Comparison of ENCODE assay signal across 1 cellular context in genomic region chr20:62155428-62156253, GRCh38.
TF ChIP-seq lines count a peak whose summit lies in the region.

No MANE protein-coding gene starts in this region.

TF ChIP-seq in HepG2, 621 proteins besides CTCF, POLR2A, EP300 and RAD21 (continued from another document and continues in another):
- TF ChIP-seq ZNF235 (CRISPR knock-in tag; IDR thresholded peaks at IDR 0.05; ENCODE audit: borderline replicate concordance) (0 out of 2 replicates have a peak, but pooled peaks have one; percentile 55), ATAD3A (CRISPR knock-in tag; IDR thresholded peaks at IDR 0.05) (no peak), CCDC6 (CRISPR knock-in tag; IDR thresholded peaks at IDR 0.05) (no peak), ZNF598 (CRISPR knock-in tag; IDR thresholded peaks at IDR 0.05; ENCODE audit: borderline replicate concordance) (peak; percentile 65; the same call in 1 of the 2 replicates), ARHGAP35 (CRISPR knock-in tag; IDR thresholded peaks at IDR 0.05; ENCODE audit: borderline replicate concordance) (0 out of 2 replicates have a peak, but pooled peaks have one; percentile 10), SIN3A (IDR thresholded peaks at IDR 0.05; ENCODE audit: borderline replicate concordance, low read depth, low read length) (no peak), SRSF1 (optimal IDR thresholded peaks at IDR 0.05; ENCODE audit: low read depth, low read length) (peak; percentile 66), NFYB (CRISPR knock-in tag; IDR thresholded peaks at IDR 0.05) (peak; percentile 45), TRIM22 (IDR thresholded peaks at IDR 0.05) (no peak), HNF4G (IDR thresholded peaks at IDR 0.05; ENCODE audit: borderline replicate concordance, low read depth, low read length) (peak; percentile 96), HNF4G (CRISPR knock-in tag; IDR thresholded peaks at IDR 0.05; ENCODE audit: borderline replicate concordance, low read depth) (peak; percentile 87), NFATC3 (CRISPR knock-in tag; IDR thresholded peaks at IDR 0.05) (no peak), SP140L (CRISPR knock-in tag; IDR thresholded peaks at IDR 0.05; ENCODE audit: borderline replicate concordance) (no peak), FLYWCH1 (CRISPR knock-in tag; IDR thresholded peaks at IDR 0.05) (no peak), ZNF552 (CRISPR knock-in tag; IDR thresholded peaks at IDR 0.05; ENCODE audit: borderline replicate concordance) (no peak), ZNF225 (CRISPR knock-in tag; IDR thresholded peaks at IDR 0.05) (peak; percentile 62; the same call in 1 of the 2 replicates), SYNCRIP (IDR thresholded peaks at IDR 0.05; ENCODE audit: insufficient read depth, low read depth, low read length) (no peak), ZNF713 (CRISPR knock-in tag; IDR thresholded peaks at IDR 0.05) (no peak), SMC3 (IDR thresholded peaks at IDR 0.05; ENCODE audit: low read length) (no peak), THAP7 (CRISPR knock-in tag; IDR thresholded peaks at IDR 0.05) (no peak), ZNF703 (CRISPR knock-in tag; IDR thresholded peaks at IDR 0.05; ENCODE audit: borderline replicate concordance) (no peak), MEIS1 (CRISPR knock-in tag; IDR thresholded peaks at IDR 0.05; ENCODE audit: borderline replicate concordance) (no peak; the same call in 1 of the 2 replicates), ZNF33B (CRISPR knock-in tag; IDR thresholded peaks at IDR 0.05) (no peak), ZNF816 (CRISPR knock-in tag; IDR thresholded peaks at IDR 0.05; ENCODE audit: borderline replicate concordance) (no peak), SPEN (CRISPR knock-in tag; IDR thresholded peaks at IDR 0.05; ENCODE audit: low read depth) (no peak; the same call in 1 of the 2 replicates), ZNF160 (CRISPR knock-in tag; IDR thresholded peaks at IDR 0.05) (0 out of 2 replicates have a peak, but pooled peaks have one; percentile 30), ZNF441 (CRISPR knock-in tag; IDR thresholded peaks at IDR 0.05; ENCODE audit: borderline replicate concordance) (no peak), HES4 (CRISPR knock-in tag; IDR thresholded peaks at IDR 0.05; ENCODE audit: borderline replicate concordance) (0 out of 2 replicates have a peak, but pooled peaks have one; percentile 41), ZNF414 (CRISPR knock-in tag; IDR thresholded peaks at IDR 0.05) (no peak), PBX3 (CRISPR knock-in tag; IDR thresholded peaks at IDR 0.05; ENCODE audit: borderline replicate concordance) (no peak), ZBTB8A (CRISPR knock-in tag; IDR thresholded peaks at IDR 0.05; ENCODE audit: borderline replicate concordance, low read depth) (no peak), KDM1A (CRISPR knock-in tag; IDR thresholded peaks at IDR 0.05) (0 out of 2 replicates have a peak, but pooled peaks have one; percentile 54), ZNF333 (CRISPR knock-in tag; IDR thresholded peaks at IDR 0.05; ENCODE audit: borderline replicate concordance) (peak; percentile 81; the same call in 1 of the 2 replicates), ATF7 (IDR thresholded peaks at IDR 0.05) (no peak), ATF7 (CRISPR knock-in tag; IDR thresholded peaks at IDR 0.05) (no peak), PAXIP1 (CRISPR knock-in tag; conservative IDR thresholded peaks at IDR 0.05) (peak; percentile 88), ZNF431 (CRISPR knock-in tag; IDR thresholded peaks at IDR 0.05; ENCODE audit: borderline replicate concordance, low read depth) (no peak), ZNF501 (CRISPR knock-in tag; IDR thresholded peaks at IDR 0.05) (0 out of 2 replicates have a peak, but pooled peaks have one; percentile 33), BRCA1 (CRISPR knock-in tag; IDR thresholded peaks at IDR 0.05) (no peak), ZNF605 (CRISPR knock-in tag; IDR thresholded peaks at IDR 0.05) (peak; percentile 80), NFRKB (IDR thresholded peaks at IDR 0.05) (no peak), SOX13 (IDR thresholded peaks at IDR 0.05) (peak; percentile 71; the same call in 1 of the 2 replicates), SOX13 (CRISPR knock-in tag; conservative IDR thresholded peaks at IDR 0.05 in 1 of 2, IDR thresholded peaks at IDR 0.05 in 1 of 2) (peak in 1 of 2 experiments; percentile 83; a peak in 2 of 4 replicates), RXRA (CRISPR knock-in tag; IDR thresholded peaks at IDR 0.05) (0 out of 2 replicates have a peak, but pooled peaks have one; percentile 62), PHF8 (CRISPR knock-in tag; IDR thresholded peaks at IDR 0.05) (0 out of 2 replicates have a peak, but pooled peaks have one; percentile 14)
- TF ChIP-seq, protein P1, sequence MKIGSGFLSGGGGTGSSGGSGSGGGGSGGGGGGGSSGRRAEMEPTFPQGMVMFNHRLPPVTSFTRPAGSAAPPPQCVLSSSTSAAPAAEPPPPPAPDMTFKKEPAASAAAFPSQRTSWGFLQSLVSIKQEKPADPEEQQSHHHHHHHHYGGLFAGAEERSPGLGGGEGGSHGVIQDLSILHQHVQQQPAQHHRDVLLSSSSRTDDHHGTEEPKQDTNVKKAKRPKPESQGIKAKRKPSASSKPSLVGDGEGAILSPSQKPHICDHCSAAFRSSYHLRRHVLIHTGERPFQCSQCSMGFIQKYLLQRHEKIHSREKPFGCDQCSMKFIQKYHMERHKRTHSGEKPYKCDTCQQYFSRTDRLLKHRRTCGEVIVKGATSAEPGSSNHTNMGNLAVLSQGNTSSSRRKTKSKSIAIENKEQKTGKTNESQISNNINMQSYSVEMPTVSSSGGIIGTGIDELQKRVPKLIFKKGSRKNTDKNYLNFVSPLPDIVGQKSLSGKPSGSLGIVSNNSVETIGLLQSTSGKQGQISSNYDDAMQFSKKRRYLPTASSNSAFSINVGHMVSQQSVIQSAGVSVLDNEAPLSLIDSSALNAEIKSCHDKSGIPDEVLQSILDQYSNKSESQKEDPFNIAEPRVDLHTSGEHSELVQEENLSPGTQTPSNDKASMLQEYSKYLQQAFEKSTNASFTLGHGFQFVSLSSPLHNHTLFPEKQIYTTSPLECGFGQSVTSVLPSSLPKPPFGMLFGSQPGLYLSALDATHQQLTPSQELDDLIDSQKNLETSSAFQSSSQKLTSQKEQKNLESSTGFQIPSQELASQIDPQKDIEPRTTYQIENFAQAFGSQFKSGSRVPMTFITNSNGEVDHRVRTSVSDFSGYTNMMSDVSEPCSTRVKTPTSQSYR (CRISPR knock-in tag; IDR thresholded peaks at IDR 0.05; ENCODE audit: borderline replicate concordance), result 0 out of 2 replicates have a peak, but pooled peaks have one; percentile 1
- TF ChIP-seq, protein P2, sequence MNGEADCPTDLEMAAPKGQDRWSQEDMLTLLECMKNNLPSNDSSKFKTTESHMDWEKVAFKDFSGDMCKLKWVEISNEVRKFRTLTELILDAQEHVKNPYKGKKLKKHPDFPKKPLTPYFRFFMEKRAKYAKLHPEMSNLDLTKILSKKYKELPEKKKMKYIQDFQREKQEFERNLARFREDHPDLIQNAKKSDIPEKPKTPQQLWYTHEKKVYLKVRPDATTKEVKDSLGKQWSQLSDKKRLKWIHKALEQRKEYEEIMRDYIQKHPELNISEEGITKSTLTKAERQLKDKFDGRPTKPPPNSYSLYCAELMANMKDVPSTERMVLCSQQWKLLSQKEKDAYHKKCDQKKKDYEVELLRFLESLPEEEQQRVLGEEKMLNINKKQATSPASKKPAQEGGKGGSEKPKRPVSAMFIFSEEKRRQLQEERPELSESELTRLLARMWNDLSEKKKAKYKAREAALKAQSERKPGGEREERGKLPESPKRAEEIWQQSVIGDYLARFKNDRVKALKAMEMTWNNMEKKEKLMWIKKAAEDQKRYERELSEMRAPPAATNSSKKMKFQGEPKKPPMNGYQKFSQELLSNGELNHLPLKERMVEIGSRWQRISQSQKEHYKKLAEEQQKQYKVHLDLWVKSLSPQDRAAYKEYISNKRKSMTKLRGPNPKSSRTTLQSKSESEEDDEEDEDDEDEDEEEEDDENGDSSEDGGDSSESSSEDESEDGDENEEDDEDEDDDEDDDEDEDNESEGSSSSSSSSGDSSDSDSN (CRISPR knock-in tag; IDR thresholded peaks at IDR 0.05), result peak; percentile 35; the same call in 1 of the 2 replicates
- TF ChIP-seq, protein P3, sequence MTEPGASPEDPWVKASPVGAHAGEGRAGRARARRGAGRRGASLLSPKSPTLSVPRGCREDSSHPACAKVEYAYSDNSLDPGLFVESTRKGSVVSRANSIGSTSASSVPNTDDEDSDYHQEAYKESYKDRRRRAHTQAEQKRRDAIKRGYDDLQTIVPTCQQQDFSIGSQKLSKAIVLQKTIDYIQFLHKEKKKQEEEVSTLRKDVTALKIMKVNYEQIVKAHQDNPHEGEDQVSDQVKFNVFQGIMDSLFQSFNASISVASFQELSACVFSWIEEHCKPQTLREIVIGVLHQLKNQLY (CRISPR knock-in tag; IDR thresholded peaks at IDR 0.05), result 0 out of 2 replicates have a peak, but pooled peaks have one; percentile 37
- TF ChIP-seq, protein P4, sequence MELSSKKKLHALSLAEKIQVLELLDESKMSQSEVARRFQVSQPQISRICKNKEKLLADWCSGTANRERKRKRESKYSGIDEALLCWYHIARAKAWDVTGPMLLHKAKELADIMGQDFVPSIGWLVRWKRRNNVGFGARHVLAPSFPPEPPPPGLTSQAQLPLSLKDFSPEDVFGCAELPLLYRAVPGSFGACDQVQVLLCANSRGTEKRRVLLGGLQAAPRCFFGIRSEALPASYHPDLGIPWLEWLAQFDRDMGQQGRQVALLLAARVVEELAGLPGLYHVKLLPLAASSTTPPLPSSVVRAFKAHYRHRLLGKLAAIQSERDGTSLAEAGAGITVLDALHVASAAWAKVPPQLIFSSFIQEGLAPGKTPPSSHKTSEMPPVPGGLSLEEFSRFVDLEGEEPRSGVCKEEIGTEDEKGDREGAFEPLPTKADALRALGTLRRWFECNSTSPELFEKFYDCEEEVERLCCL (CRISPR knock-in tag; IDR thresholded peaks at IDR 0.05; ENCODE audit: borderline replicate concordance), result no peak
- TF ChIP-seq, protein P5, sequence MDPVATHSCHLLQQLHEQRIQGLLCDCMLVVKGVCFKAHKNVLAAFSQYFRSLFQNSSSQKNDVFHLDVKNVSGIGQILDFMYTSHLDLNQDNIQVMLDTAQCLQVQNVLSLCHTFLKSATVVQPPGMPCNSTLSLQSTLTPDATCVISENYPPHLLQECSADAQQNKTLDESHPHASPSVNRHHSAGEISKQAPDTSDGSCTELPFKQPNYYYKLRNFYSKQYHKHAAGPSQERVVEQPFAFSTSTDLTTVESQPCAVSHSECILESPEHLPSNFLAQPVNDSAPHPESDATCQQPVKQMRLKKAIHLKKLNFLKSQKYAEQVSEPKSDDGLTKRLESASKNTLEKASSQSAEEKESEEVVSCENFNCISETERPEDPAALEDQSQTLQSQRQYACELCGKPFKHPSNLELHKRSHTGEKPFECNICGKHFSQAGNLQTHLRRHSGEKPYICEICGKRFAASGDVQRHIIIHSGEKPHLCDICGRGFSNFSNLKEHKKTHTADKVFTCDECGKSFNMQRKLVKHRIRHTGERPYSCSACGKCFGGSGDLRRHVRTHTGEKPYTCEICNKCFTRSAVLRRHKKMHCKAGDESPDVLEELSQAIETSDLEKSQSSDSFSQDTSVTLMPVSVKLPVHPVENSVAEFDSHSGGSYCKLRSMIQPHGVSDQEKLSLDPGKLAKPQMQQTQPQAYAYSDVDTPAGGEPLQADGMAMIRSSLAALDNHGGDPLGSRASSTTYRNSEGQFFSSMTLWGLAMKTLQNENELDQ (CRISPR knock-in tag; IDR thresholded peaks at IDR 0.05; ENCODE audit: borderline replicate concordance), result no peak
